Comparison of ENCODE assay signal across 7 cellular contexts in the genomic region with DNA sequence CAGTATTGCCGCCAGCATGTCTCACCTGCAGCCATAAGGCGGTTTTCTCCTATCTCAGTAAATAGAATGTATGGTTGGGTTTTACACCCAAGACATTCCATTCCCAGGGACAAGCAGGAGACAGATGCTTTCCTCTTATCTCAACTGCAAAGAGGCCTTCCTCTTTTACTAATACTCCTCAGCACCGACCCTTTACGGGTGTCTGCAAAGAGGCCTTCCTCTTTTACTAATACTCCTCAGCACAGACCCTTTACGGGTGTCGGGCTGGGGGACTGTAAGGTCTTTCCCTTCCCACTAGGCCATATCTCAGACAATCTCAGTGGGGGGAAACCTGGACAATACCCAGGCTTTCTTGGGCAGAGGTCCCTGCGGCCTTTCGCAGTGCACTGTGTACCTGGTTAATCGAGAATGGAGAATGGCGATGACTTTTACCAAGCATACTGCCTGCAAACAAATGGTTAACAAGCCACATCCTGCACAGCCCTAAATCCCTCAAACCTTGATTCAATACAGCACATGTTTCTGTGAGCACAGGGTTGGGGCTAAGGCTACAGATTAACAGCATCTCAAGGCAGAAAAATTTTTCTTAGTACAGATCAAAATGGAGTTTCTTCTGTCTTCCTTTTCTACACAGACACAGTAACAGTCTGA. TPM values are rescaled to one million over a fixed set of nuclear protein-coding genes. Genes with fewer than 3 reads are reported as not detected.
A peak's percentile ranks its signal among the peaks of the same experiment; 100 is the strongest.
DNase-seq lines count a peak whose midpoint lies in the region; TF ChIP-seq lines count a peak whose summit lies in the region.
"Not testable (repeated sequence)": the region's sequence is repeated elsewhere in the genome, so short reads cannot be mapped to it uniquely, and the experiment has no call there.

No MANE protein-coding gene starts in this region.

- H3K4me3 Mint-ChIP-seq in brain: peak overlapping the region; percentile 89 to 96 (median 91)

- not testable (repeated sequence) for H3K4me1 ChIP-seq in mesendoderm (ENCODE audit: control insufficient read depth, low read depth, low read length)

- H3K9me3 Mint-ChIP-seq in brain: not testable (repeated sequence)

- peaks cover 43% of the 10 kb centered on the region for H3K4me1 Mint-ChIP-seq in brain

- peak; percentile 34 to 66 for DNase-seq in NOMO-1 (lab: John Stamatoyannopoulos, UW; ENCODE audit: unreplicated experiment in 2 of 2)
- not testable (repeated sequence) for DNase-seq in foreskin fibroblast; mesendoderm; skeletal muscle cell (ENCODE audit: low read depth)

- peak overlapping the region; percentile 99 for H3K4me3 ChIP-seq in GM12875 (ENCODE audit: low read depth, low read length)
- H3K4me3 ChIP-seq in WI38 (ENCODE audit: low read depth, low read length): peak overlapping the region; percentile 87
- peak overlapping the region; percentile 58 to 82 for H3K4me3 ChIP-seq in foreskin fibroblast (ENCODE audit: low read depth in 1 of 2, low read length in 2 of 2)
- H3K4me3 ChIP-seq in mesendoderm (ENCODE audit: low read length): peak overlapping the region; percentile 90
- peak overlapping the region; percentile 61 for H3K4me3 ChIP-seq in skeletal muscle cell (ENCODE audit: low read depth, low read length)

- not testable (repeated sequence) for H3K4ac ChIP-seq in mesendoderm (ENCODE audit: low read depth, low read length)

- H4K8ac ChIP-seq in mesendoderm (ENCODE audit: low read depth, low read length): not testable (repeated sequence)

- peak overlapping the region; percentile 97 for H3K56ac ChIP-seq in mesendoderm (ENCODE audit: low read length)

- peak overlapping the region; percentile 28 to 93 (median 82) for H3K27ac Mint-ChIP-seq in brain

- H3K79me2 ChIP-seq in mesendoderm (ENCODE audit: control insufficient read depth, insufficient read depth, low read length): not testable (repeated sequence)

- H4K5ac ChIP-seq in mesendoderm (ENCODE audit: low read length): not testable (repeated sequence)

- peaks cover 33% of the 10 kb centered on the region for H3K36me3 Mint-ChIP-seq in brain

- H3K9ac ChIP-seq in mesendoderm (ENCODE audit: low read length): peak overlapping the region; percentile 95

- WGBS in mesendoderm (ENCODE audit: extremely low coverage, insufficient coverage, low lambda C conversion rate): no CpG with 5 or more reads among the region's 10 CpGs

- not testable (repeated sequence) for H2BK5ac ChIP-seq in mesendoderm (ENCODE audit: low read length)

- peak overlapping the region; percentile 83 for H3K4me2 ChIP-seq in mesendoderm (ENCODE audit: low read length)

- TF ChIP-seq CTCF in GM12875 (IDR thresholded peaks at IDR 0.05; ENCODE audit: borderline replicate concordance, insufficient read depth, low read depth, low read length); WI38 (IDR thresholded peaks at IDR 0.05; ENCODE audit: low read depth, low read length); brain (conservative IDR thresholded peaks at IDR 0.05); foreskin fibroblast (IDR thresholded peaks at IDR 0.05; ENCODE audit: low read depth, low read length): not testable (repeated sequence)

- H3K27ac ChIP-seq in mesendoderm (ENCODE audit: low read depth, low read length): not testable (repeated sequence)

- H3K18ac ChIP-seq in mesendoderm (ENCODE audit: low read length): not testable (repeated sequence)

- not testable (repeated sequence) for H2BK120ac ChIP-seq in mesendoderm (ENCODE audit: low read depth, low read length)

- H3K79me1 ChIP-seq in mesendoderm (ENCODE audit: low read length): not testable (repeated sequence)

- not testable (repeated sequence) for H3K23ac ChIP-seq in mesendoderm (ENCODE audit: low read length)

- H3K27me3 Mint-ChIP-seq in brain: peaks cover 40% of the 10 kb centered on the region

- H3K27me3 ChIP-seq in mesendoderm (ENCODE audit: insufficient read depth, low read length, poor library complexity): not testable (repeated sequence)

- H2AK5ac ChIP-seq in mesendoderm (ENCODE audit: low read length): not testable (repeated sequence)

- not testable (repeated sequence) for H3K36me3 ChIP-seq in mesendoderm (ENCODE audit: control insufficient read depth, insufficient read depth, low read length)

- H2BK15ac ChIP-seq in mesendoderm (replicated peaks; ENCODE audit: low read depth): not testable (repeated sequence)

RNA-seq across cellular contexts. Expression of gene ACAA1, which starts 1.2 kb away (rescaled TPM):
- 49.6 TPM for polyA plus RNA-seq in brain (ENCODE audit: insufficient read depth, low read depth, low replicate concordance)
- polyA plus RNA-seq in mesendoderm (2013, experiment 1 of 2): 16.5 TPM
- 16.7 TPM for polyA plus RNA-seq in mesendoderm (2013, experiment 2 of 2)

RNA-seq across cellular contexts. Expression of gene MYD88, which starts 2.7 kb away (rescaled TPM):
- 10.0 TPM for polyA plus RNA-seq in brain (ENCODE audit: insufficient read depth, low read depth, low replicate concordance)
- polyA plus RNA-seq in mesendoderm (2013, experiment 1 of 2): 26.2 TPM
- 26.8 TPM for polyA plus RNA-seq in mesendoderm (2013, experiment 2 of 2)

RNA-seq across cellular contexts. Expression of gene OXSR1, which starts 29.6 kb away (rescaled TPM):
- 13.8 TPM for polyA plus RNA-seq in brain (ENCODE audit: insufficient read depth, low read depth, low replicate concordance)
- 24.2 TPM for polyA plus RNA-seq in mesendoderm (2013, experiment 1 of 2)
- polyA plus RNA-seq in mesendoderm (2013, experiment 2 of 2): 24.6 TPM
